In the genomic region with DNA sequence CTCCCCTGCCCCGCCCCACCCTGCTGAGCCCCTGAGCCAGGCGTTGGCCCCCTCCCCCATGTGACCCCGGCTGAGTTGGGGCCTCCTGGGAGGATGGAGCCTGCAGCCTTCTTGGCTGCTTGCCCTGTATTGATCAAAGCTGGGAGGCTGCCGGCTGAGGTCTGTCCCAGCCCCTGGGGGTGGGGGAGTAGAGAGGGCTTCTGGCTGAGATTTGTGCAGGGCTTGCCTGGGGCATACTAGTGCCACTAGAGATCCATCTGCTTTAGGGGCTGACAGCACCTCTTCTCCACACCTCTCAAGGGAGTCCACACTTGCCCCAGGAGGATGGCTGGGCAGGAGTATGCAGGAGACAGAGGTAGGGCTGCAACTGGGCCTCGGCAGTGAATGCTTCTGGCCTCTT, we compare ENCODE assay signal across 10 cellular contexts. TPM values are rescaled to one million over a fixed set of nuclear protein-coding genes. Genes with fewer than 3 reads are reported as not detected.
A peak's percentile ranks its signal among the peaks of the same experiment; 100 is the strongest.
DNase-seq lines count a peak whose midpoint lies in the region; ATAC-seq and TF ChIP-seq lines count a peak whose summit lies in the region.
"Had no signal": no experiment of that assay in that cellular context is flagged by ENCODE, and none has a peak within 500 bp of the region (broad histone marks: within the 10 kb centered on the region; RNA-seq: fewer than 3 reads in every experiment).

No MANE protein-coding gene starts in this region.

- no peaks in the 10 kb centered on the region for H3K36me3 Mint-ChIP-seq in glutamatergic neuron (ENCODE audit: unreplicated experiment)

- DNase-seq in DND-41, result peak; percentile 91
- DNase-seq in NCI-H82 (lab: John Stamatoyannopoulos, UW), result peak; percentile 96
- peak; percentile 91 for DNase-seq in glutamatergic neuron
- no peak for DNase-seq in dedifferentiated amniotic fluid mesenchymal stem cell (ENCODE audit: extremely low spot score)
- no peak for DNase-seq in colonic mucosa
- DNase-seq: midbrain, NCI-H226 had no signal

- H3K79me2 ChIP-seq in DND-41 (ENCODE audit: insufficient read depth, low read length), result no peaks in the 10 kb centered on the region

- H3K9me3 ChIP-seq in BLaER1 treated with 17β-estradiol and CSF1 and Interleukin-3, amounts not matched to agents 10 nM and 100 nM (replicated peaks in 1 of 11), result no peaks in the 10 kb centered on the region
- H3K9me3 ChIP-seq in DND-41 (ENCODE audit: insufficient read depth, low read length, severe bottlenecking), result no peaks in the 10 kb centered on the region
- H3K9me3 ChIP-seq in colonic mucosa, result no peaks in the 10 kb centered on the region

- H2AFZ ChIP-seq in DND-41 (ENCODE audit: low read depth, low read length), result no peak overlapping the region

- ATAC-seq in DND-41 (ENCODE audit: insufficient read depth, low read depth) (peak; percentile 90), HG02970 (IDR thresholded peaks at IDR 0.05; ENCODE audit: low FRiP score, unreplicated experiment) (no peak), GM18502 (IDR thresholded peaks at IDR 0.05; ENCODE audit: poor library complexity, unreplicated experiment) (no peak)

- H3K4me3 ChIP-seq in BLaER1 treated with 17β-estradiol and CSF1 and Interleukin-3, amounts not matched to agents 10 nM and 100 nM, result peak overlapping the region in 1 of 10 experiments; percentile 26; a peak in 1 of 20 replicates
- no peak overlapping the region for H3K4me3 ChIP-seq in DND-41 (ENCODE audit: low read depth in 1 of 2, low read length in 2 of 2)
- H3K4me3 ChIP-seq in colonic mucosa, result no peak overlapping the region

- H3K4me3 Mint-ChIP-seq in glutamatergic neuron (ENCODE audit: unreplicated experiment), result peak overlapping the region; percentile 75

- H3K27ac ChIP-seq in BLaER1 treated with 17β-estradiol and CSF1 and Interleukin-3, amounts not matched to agents 10 nM and 100 nM, result peak overlapping the region in 5 of 11 experiments; percentile 15 to 61 (median 57); a peak in 6 of 22 replicates
- H3K27ac ChIP-seq in DND-41 (ENCODE audit: low read length), result no peak overlapping the region
- H3K27ac ChIP-seq in colonic mucosa, result no peak overlapping the region

- H3K9me3 Mint-ChIP-seq in glutamatergic neuron (ENCODE audit: unreplicated experiment), result no peaks in the 10 kb centered on the region

- no peaks in the 10 kb centered on the region for H3K36me3 ChIP-seq in BLaER1 treated with 17β-estradiol and CSF1 and Interleukin-3, amounts not matched to agents 10 nM and 100 nM
- H3K36me3 ChIP-seq in DND-41 (ENCODE audit: insufficient read depth, low read length) (no peaks in the 10 kb centered on the region), colonic mucosa (no peaks in the 10 kb centered on the region)

- H3K27me3 Mint-ChIP-seq in glutamatergic neuron (ENCODE audit: unreplicated experiment), result peaks cover 7% of the 10 kb centered on the region

- H3K4me2 ChIP-seq in BLaER1 treated with 17β-estradiol and CSF1 and Interleukin-3, amounts not matched to agents 10 nM and 100 nM, result peak overlapping the region; percentile 69 to 95 (median 89)
- peak overlapping the region; percentile 45 for H3K4me2 ChIP-seq in DND-41 (ENCODE audit: insufficient read depth, low read length)

- H3K27me3 ChIP-seq in BLaER1 treated with 17β-estradiol and CSF1 and Interleukin-3, amounts not matched to agents 10 nM and 100 nM, result no peaks in the 10 kb centered on the region
- H3K27me3 ChIP-seq in DND-41 (ENCODE audit: insufficient read depth, low read length, poor library complexity), result no peaks in the 10 kb centered on the region
- no peaks in the 10 kb centered on the region for H3K27me3 ChIP-seq in colonic mucosa

- peak overlapping the region; percentile 84 for H3K27ac Mint-ChIP-seq in glutamatergic neuron (ENCODE audit: unreplicated experiment)

- intact Hi-C loops in colonic mucosa (cut with DNase I), result no loop called here

- peaks cover 46% of the 10 kb centered on the region for H3K4me1 Mint-ChIP-seq in glutamatergic neuron (ENCODE audit: low read depth, unreplicated experiment)

- H3K4me1 ChIP-seq in BLaER1 treated with 17β-estradiol and CSF1 and Interleukin-3, amounts not matched to agents 10 nM and 100 nM, result peaks cover 57 to 70% (median 64%) of the 10 kb centered on the region in 10 experiments
- H3K4me1 ChIP-seq in DND-41 (ENCODE audit: insufficient read depth, low read length) (peaks cover 23% of the 10 kb centered on the region), colonic mucosa (no peaks in the 10 kb centered on the region)

- H3K9ac ChIP-seq in BLaER1 treated with 17β-estradiol and CSF1 and Interleukin-3, amounts not matched to agents 10 nM and 100 nM, result peak overlapping the region in 2 of 11 experiments; percentile 46 to 55; a peak in 2 of 22 replicates
- H3K9ac ChIP-seq in DND-41 (ENCODE audit: low read depth, low read length) (no peak overlapping the region), colonic mucosa (ENCODE audit: low read depth in 2 of 2, low read length in 2 of 2) (peak overlapping the region in 1 of 2 donors; percentile 1)

- H4K20me1 ChIP-seq in BLaER1 treated with 17β-estradiol and CSF1 and Interleukin-3, amounts not matched to agents 10 nM and 100 nM, result no peaks in the 10 kb centered on the region
- no peaks in the 10 kb centered on the region for H4K20me1 ChIP-seq in DND-41 (ENCODE audit: insufficient read depth, low read length)

- TF ChIP-seq CTCF in DND-41 (IDR thresholded peaks at IDR 0.05; ENCODE audit: borderline replicate concordance, extremely low read depth, low read length, poor library complexity, severe bottlenecking) (no peak), glutamatergic neuron (IDR thresholded peaks at IDR 0.05; ENCODE audit: partially characterized antibody, unreplicated experiment) (no peak), colonic mucosa (IDR thresholded peaks at IDR 0.05) (no peak)

RNA-seq across cellular contexts. Expression of gene SSBP3, which starts 53.5 kb away (rescaled TPM):
- total RNA-seq in glutamatergic neuron (ENCODE audit: unreplicated experiment) (608 TPM), colonic mucosa (10 to 100 TPM; 63.8 to 76.5 TPM)

Comparison
In these comparisons a context has a peak if more than half of its experiments do, and no peak if none do; other contexts are left out.
1. DNase-seq: peak in DND-41 (single experiment), NCI-H82 (single experiment) and glutamatergic neuron (single experiment); none in dedifferentiated amniotic fluid mesenchymal stem cell (single experiment) and colonic mucosa (single experiment).